ENCODE assay signal across 9 cellular contexts in the genomic region with DNA sequence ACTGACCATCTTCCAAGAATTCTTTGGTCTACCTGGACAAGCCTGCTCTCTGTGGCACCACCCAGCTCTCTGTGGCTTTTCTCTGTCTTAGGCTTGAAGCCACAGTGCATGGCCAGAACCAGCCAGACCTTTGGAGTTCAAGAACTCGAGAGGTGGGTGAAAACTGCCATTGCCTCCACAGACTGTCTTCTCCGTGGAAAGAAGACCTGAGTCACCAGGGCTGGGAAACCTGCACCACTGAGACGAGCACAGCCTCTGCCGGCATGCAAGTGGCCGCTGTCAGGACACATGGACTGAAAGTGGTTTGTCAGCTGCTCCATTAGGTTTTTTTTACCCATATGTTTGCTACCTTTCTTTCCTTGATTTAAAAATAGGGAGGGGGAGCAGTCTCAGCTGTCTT.
A peak's percentile ranks its signal among the peaks of the same experiment; 100 is the strongest.
DNase-seq lines count a peak whose midpoint lies in the region; ATAC-seq and TF ChIP-seq lines count a peak whose summit lies in the region.
"Had no signal": no experiment of that assay in that cellular context is flagged by ENCODE, and none has a peak within 500 bp of the region (broad histone marks: within the 10 kb centered on the region; RNA-seq: fewer than 3 reads in every experiment).

No MANE protein-coding gene starts in this region.

- H3K4me3 Mint-ChIP-seq in progenitor cell of endocrine pancreas (ENCODE audit: low read depth): no peak overlapping the region
- no peak overlapping the region for H3K4me3 Mint-ChIP-seq in activated naive CD8-positive, alpha-beta T cell treated with anti-CD3 and anti-CD28 coated beads for 36 hours
- H3K4me3 Mint-ChIP-seq in stimulated activated naive CD8-positive, alpha-beta T cell treated with anti-CD3 and anti-CD28 coated beads, Interleukin-15, amount 100 ng/mL, for 72 hours: no peak overlapping the region

- ATAC-seq in stimulated activated naive CD8-positive, alpha-beta T cell treated with anti-CD3 and anti-CD28 coated beads, Interleukin-15, amount 100 ng/mL, for 72 hours: no peak

- H3K9me3 Mint-ChIP-seq in progenitor cell of endocrine pancreas (ENCODE audit: low read depth): no peaks in the 10 kb centered on the region
- no peaks in the 10 kb centered on the region for H3K9me3 Mint-ChIP-seq in activated naive CD8-positive, alpha-beta T cell treated with anti-CD3 and anti-CD28 coated beads for 36 hours
- H3K9me3 Mint-ChIP-seq in stimulated activated naive CD8-positive, alpha-beta T cell treated with anti-CD3 and anti-CD28 coated beads, Interleukin-15, amount 100 ng/mL, for 72 hours: no peaks in the 10 kb centered on the region

- H3K4me1 ChIP-seq in adrenal gland (replicated peaks in 1 of 2) (peaks cover 25 to 59% of the 10 kb centered on the region in 2 donors), left ventricle myocardium inferior (peaks cover 66% of the 10 kb centered on the region)

- H3K4me3 ChIP-seq in adrenal gland (no peak overlapping the region), left ventricle myocardium inferior (peak overlapping the region; percentile 36)

- peak overlapping the region; percentile 50 to 94 (median 85) for H3K27ac ChIP-seq in adrenal gland
- peak overlapping the region; percentile 90 for H3K27ac ChIP-seq in left ventricle myocardium inferior (replicated peaks)

- intact Hi-C loops in adrenal gland (cut with DNase I) (loop anchor here in 1 of 2 donors (10.0 kb wide), 1 partner anchor 315 kb away; no protein-coding TSS in a partner anchor), left ventricle myocardium inferior (cut with micrococcal nuclease) (no loop called here)

- TF ChIP-seq CTCF in adrenal gland (IDR thresholded peaks at IDR 0.05): no peak
- TF ChIP-seq CTCF in left ventricle myocardium inferior (IDR thresholded peaks at IDR 0.05; ENCODE audit: borderline replicate concordance): no peak
- no peak for TF ChIP-seq CTCF in progenitor cell of endocrine pancreas (IDR thresholded peaks at IDR 0.05; ENCODE audit: unreplicated experiment)

- peaks cover 2% of the 10 kb centered on the region for H3K36me3 Mint-ChIP-seq in progenitor cell of endocrine pancreas (ENCODE audit: insufficient read depth)
- H3K36me3 Mint-ChIP-seq in activated naive CD8-positive, alpha-beta T cell treated with anti-CD3 and anti-CD28 coated beads for 36 hours: no peaks in the 10 kb centered on the region

- H3K27ac Mint-ChIP-seq in progenitor cell of endocrine pancreas: peak overlapping the region; percentile 76
- no peak overlapping the region for H3K27ac Mint-ChIP-seq in activated naive CD8-positive, alpha-beta T cell treated with anti-CD3 and anti-CD28 coated beads for 36 hours
- H3K27ac Mint-ChIP-seq in stimulated activated naive CD8-positive, alpha-beta T cell treated with anti-CD3 and anti-CD28 coated beads, Interleukin-15, amount 100 ng/mL, for 72 hours: no peak overlapping the region

- peaks cover 53% of the 10 kb centered on the region for H3K4me1 Mint-ChIP-seq in progenitor cell of endocrine pancreas (ENCODE audit: low read depth)
- peaks cover 16% of the 10 kb centered on the region for H3K4me1 Mint-ChIP-seq in activated naive CD8-positive, alpha-beta T cell treated with anti-CD3 and anti-CD28 coated beads for 36 hours
- H3K4me1 Mint-ChIP-seq in stimulated activated naive CD8-positive, alpha-beta T cell treated with anti-CD3 and anti-CD28 coated beads, Interleukin-15, amount 100 ng/mL, for 72 hours: peaks cover 27% of the 10 kb centered on the region

- H3K27me3 ChIP-seq in adrenal gland: no peaks in the 10 kb centered on the region
- no peaks in the 10 kb centered on the region for H3K27me3 ChIP-seq in left ventricle myocardium inferior (ENCODE audit: low read depth)

- H3K36me3 ChIP-seq in adrenal gland (replicated peaks in 1 of 2): no peaks in the 10 kb centered on the region
- no peaks in the 10 kb centered on the region for H3K36me3 ChIP-seq in left ventricle myocardium inferior

- H3K9me3 ChIP-seq in adrenal gland (replicated peaks in 1 of 3): no peaks in the 10 kb centered on the region
- H3K9me3 ChIP-seq in left ventricle myocardium inferior (replicated peaks): no peaks in the 10 kb centered on the region

- DNase-seq in Ammon's horn (ENCODE audit: low spot score) (peak; percentile 59), adrenal gland (peak; percentile 65 to 86 (median 81)), left ventricle myocardium inferior (no peak), progenitor cell of endocrine pancreas (ENCODE audit: low spot score, unreplicated experiment) (no peak)
- DNase-seq in activated naive CD8-positive, alpha-beta T cell treated with anti-CD3 and anti-CD28 coated beads for 36 hours: no peak
- DNase-seq in effector CD4-positive, alpha-beta T cell: no peak
- DNase-seq in stimulated activated naive CD8-positive, alpha-beta T cell treated with anti-CD3 and anti-CD28 coated beads, Interleukin-15, amount 100 ng/mL, for 72 hours: no peak
- DNase-seq in stimulated activated CD8-positive, alpha-beta memory T cell treated with anti-CD3 and anti-CD28 coated beads, Interleukin-4, amount 100 ng/mL, for 48 hours: no peak
- DNase-seq: stimulated activated CD4-positive, alpha-beta T cell treated with anti-CD3 and anti-CD28 coated beads, Interleukin-4, amount 100 ng/mL, for 4 hours had no signal

- no peaks in the 10 kb centered on the region for H3K27me3 Mint-ChIP-seq in progenitor cell of endocrine pancreas
- peaks cover 26% of the 10 kb centered on the region for H3K27me3 Mint-ChIP-seq in activated naive CD8-positive, alpha-beta T cell treated with anti-CD3 and anti-CD28 coated beads for 36 hours
- H3K27me3 Mint-ChIP-seq in stimulated activated naive CD8-positive, alpha-beta T cell treated with anti-CD3 and anti-CD28 coated beads, Interleukin-15, amount 100 ng/mL, for 72 hours: peaks cover 36% of the 10 kb centered on the region

- peak in 1 of 2 donors; percentile 44 for TF ChIP-seq POLR2A in adrenal gland (IDR thresholded peaks at IDR 0.05)

- 18 to 29% (median 23%) methylated on average over 3 to 5 of the region's 5 CpGs for WGBS in adrenal gland, 4 donors

Comparison
In these comparisons a context has a peak if more than half of its experiments do, and no peak if none do; other contexts are left out.
1. DNase-seq: peak in Ammon's horn (single experiment) and adrenal gland (7 of 7); none in left ventricle myocardium inferior (single experiment), progenitor cell of endocrine pancreas (single experiment), activated naive CD8-positive, alpha-beta T cell treated with anti-CD3 and anti-CD28 coated beads for 36 hours (single experiment), effector CD4-positive, alpha-beta T cell (single experiment), stimulated activated naive CD8-positive, alpha-beta T cell treated with anti-CD3 and anti-CD28 coated beads, Interleukin-15, amount 100 ng/mL, for 72 hours (0 of 2) and stimulated activated CD8-positive, alpha-beta memory T cell treated with anti-CD3 and anti-CD28 coated beads, Interleukin-4, amount 100 ng/mL, for 48 hours (single experiment).